Comparison of ENCODE assay signal across 8 cellular contexts in genomic region chr19:49474545-49474930, GRCh38. TPM values are rescaled to one million over a fixed set of nuclear protein-coding genes. Genes with fewer than 3 reads are reported as not detected.
DNase-seq lines count a peak whose midpoint lies in the region; ATAC-seq and TF ChIP-seq lines count a peak whose summit lies in the region.

No MANE protein-coding gene starts in this region.

- H3K79me1 ChIP-seq in mesendoderm (ENCODE audit: low read length) = no peaks in the 10 kb centered on the region

- no peak overlapping the region for H4K5ac ChIP-seq in mesendoderm (ENCODE audit: low read length)

- no peak overlapping the region for H3K18ac ChIP-seq in mesendoderm (ENCODE audit: low read length)

- no peak overlapping the region for H2AK5ac ChIP-seq in mesendoderm (ENCODE audit: low read length)

- no peaks in the 10 kb centered on the region for H3K9me2 ChIP-seq in SU-DHL-6 (replicated peaks; ENCODE audit: insufficient read depth, low read length)

- H3K79me2 ChIP-seq in SU-DHL-6 (ENCODE audit: insufficient read depth, low read length) = no peaks in the 10 kb centered on the region
- H3K79me2 ChIP-seq in fibroblast of lung (ENCODE audit: control insufficient read depth, insufficient read depth, low read length) = no peaks in the 10 kb centered on the region
- H3K79me2 ChIP-seq in mesendoderm (ENCODE audit: control insufficient read depth, insufficient read depth, low read length) = no peaks in the 10 kb centered on the region

- TF ChIP-seq CTCF in GM12864 (IDR thresholded peaks at IDR 0.05; ENCODE audit: low read depth, low read length, missing control alignments) (no peak), SU-DHL-6 (IDR thresholded peaks at IDR 0.05; ENCODE audit: insufficient read depth, low read length, poor library complexity, severe bottlenecking) (no peak), fibroblast of lung (conservative IDR thresholded peaks at IDR 0.05 in 1 of 2, IDR thresholded peaks at IDR 0.05 in 1 of 2; ENCODE audit: low read depth in 1 of 2, low read length in 2 of 2) (no peak)

- H3K9ac ChIP-seq in SU-DHL-6 (ENCODE audit: low read length) (peak overlapping the region; percentile 57), fibroblast of lung (ENCODE audit: insufficient read depth, low read length) (peak overlapping the region; percentile 67), mesendoderm (ENCODE audit: low read length) (no peak overlapping the region)

- H3K4me2 ChIP-seq in SU-DHL-6 (ENCODE audit: low read depth, low read length, poor library complexity, severe bottlenecking) = peak overlapping the region; percentile 94
- peak overlapping the region; percentile 99 for H3K4me2 ChIP-seq in fibroblast of lung (ENCODE audit: extremely low read depth, insufficient read depth, low read length)
- H3K4me2 ChIP-seq in mesendoderm (ENCODE audit: low read length) = no peak overlapping the region

- WGBS in mesendoderm (ENCODE audit: extremely low coverage, insufficient coverage, low lambda C conversion rate) = no CpG with 5 or more reads among the region's 11 CpGs

- H3K9me3 ChIP-seq in SU-DHL-6 (ENCODE audit: insufficient read depth, low read length) = no peaks in the 10 kb centered on the region
- H3K9me3 ChIP-seq in fibroblast of lung (ENCODE audit: control insufficient read depth, insufficient read depth, low read depth, low read length) = no peaks in the 10 kb centered on the region

- no peak for ATAC-seq in left lobe of liver

- H3K27ac ChIP-seq in SU-DHL-6 (ENCODE audit: low read depth, low read length) (no peak overlapping the region), fibroblast of lung (ENCODE audit: insufficient read depth, low read length) (peak overlapping the region; percentile 57), mesendoderm (ENCODE audit: low read depth, low read length) (no peak overlapping the region)

- H2AFZ ChIP-seq in SU-DHL-6 (ENCODE audit: low read depth, low read length, severe bottlenecking) = peak overlapping the region; percentile 95
- peak overlapping the region; percentile 76 for H2AFZ ChIP-seq in fibroblast of lung (ENCODE audit: low read length)

- no peak for DNase-seq in GM12864 (ENCODE audit: low read depth)
- DNase-seq in fibroblast of lung (ENCODE audit: low read depth in 2 of 2) = no peak
- no peak for DNase-seq in skeletal muscle cell (ENCODE audit: low read depth)
- no peak for DNase-seq in mesendoderm
- DNase-seq in HUDEP-2 (lab: John Stamatoyannopoulos, UW; ENCODE audit: unreplicated experiment in 76 of 76) = no peak
- no peak for DNase-seq in left lobe of liver (ENCODE audit: low spot score)
- DNase-seq in activated CD4-positive, CD25-positive, alpha-beta regulatory T cell treated with anti-CD3 and anti-CD28 coated beads, Interleukin-2, amount 50 U/mL, for 72 hours = no peak

- H3K4ac ChIP-seq in mesendoderm (ENCODE audit: low read depth, low read length) = no peak overlapping the region

- H3K27me3 ChIP-seq in SU-DHL-6 (ENCODE audit: low read length) (no peaks in the 10 kb centered on the region), fibroblast of lung (ENCODE audit: control insufficient read depth, insufficient read depth, low read length) (no peaks in the 10 kb centered on the region), mesendoderm (ENCODE audit: insufficient read depth, low read length, poor library complexity) (no peaks in the 10 kb centered on the region)

- H2BK5ac ChIP-seq in mesendoderm (ENCODE audit: low read length) = no peak overlapping the region

- no peak overlapping the region for H4K8ac ChIP-seq in mesendoderm (ENCODE audit: low read depth, low read length)

- peaks cover 13% of the 10 kb centered on the region; the same call in 1 of the 2 replicates for H3F3A ChIP-seq in SU-DHL-6 (ENCODE audit: insufficient read depth)

- H3K56ac ChIP-seq in mesendoderm (ENCODE audit: low read length) = no peak overlapping the region

- H3K23ac ChIP-seq in mesendoderm (ENCODE audit: low read length) = no peak overlapping the region

- H2BK120ac ChIP-seq in mesendoderm (ENCODE audit: low read depth, low read length) = no peak overlapping the region

- H3K36me3 ChIP-seq in SU-DHL-6 (ENCODE audit: low read length) (no peaks in the 10 kb centered on the region), fibroblast of lung (ENCODE audit: control insufficient read depth, insufficient read depth, low read length) (no peaks in the 10 kb centered on the region), mesendoderm (ENCODE audit: control insufficient read depth, insufficient read depth, low read length) (peaks cover 2% of the 10 kb centered on the region)

- H3K4me1 ChIP-seq in fibroblast of lung (ENCODE audit: control insufficient read depth, extremely low read depth, insufficient read depth, low read length) (no peaks in the 10 kb centered on the region), mesendoderm (ENCODE audit: control insufficient read depth, low read depth, low read length) (no peaks in the 10 kb centered on the region)

- no peak overlapping the region for H2BK15ac ChIP-seq in mesendoderm (replicated peaks; ENCODE audit: low read depth)

- H3K4me3 ChIP-seq in GM12864 (ENCODE audit: low read depth, low read length) = peak overlapping the region; percentile 58
- H3K4me3 ChIP-seq in SU-DHL-6 (ENCODE audit: insufficient read depth, low read length, poor library complexity, severe bottlenecking) = no peak overlapping the region
- H3K4me3 ChIP-seq in fibroblast of lung (replicated peaks in 1 of 4; ENCODE audit: control extremely low read depth in 1 of 4, insufficient read depth in 1 of 4, low read depth in 3 of 4, low read length in 4 of 4) = peak overlapping the region; percentile 62 to 76 (median 74)
- peak overlapping the region; percentile 68 for H3K4me3 ChIP-seq in skeletal muscle cell (ENCODE audit: low read depth, low read length)
- H3K4me3 ChIP-seq in mesendoderm (ENCODE audit: low read length) = no peak overlapping the region

- H4K20me1 ChIP-seq in SU-DHL-6 (ENCODE audit: low read depth, low read length) (no peaks in the 10 kb centered on the region), fibroblast of lung (ENCODE audit: control insufficient read depth, extremely low read depth, insufficient read depth, low read length) (no peaks in the 10 kb centered on the region)

RNA-seq across cellular contexts. Expression of gene FLT3LG, which starts 0.5 kb away (rescaled TPM):
- total RNA-seq in fibroblast of lung (3.3 and 4.5 TPM in 2 replicates), left lobe of liver (2.1 TPM)
- polyA plus RNA-seq in fibroblast of lung = 4.3 and 4.4 TPM in 2 replicates
- 20.5 and 20.8 TPM in 2 replicates for polyA plus RNA-seq in fibroblast of lung (2012)
- polyA minus RNA-seq in fibroblast of lung (ENCODE audit: low replicate concordance) = 7.2 and 15.7 TPM in 2 replicates
- polyA plus RNA-seq in mesendoderm (2013, experiment 1 of 2) = 0.53 TPM
- polyA plus RNA-seq in mesendoderm (2013, experiment 2 of 2) = 0.71 TPM

RNA-seq across cellular contexts. Expression of gene RPL13A, which starts 12.9 kb away (rescaled TPM):
- 3,385 and 5,250 TPM in 2 replicates for total RNA-seq in fibroblast of lung
- 1,345 and 1,418 TPM in 2 replicates for polyA plus RNA-seq in fibroblast of lung
- polyA plus RNA-seq in fibroblast of lung (2012) = 3,489 and 4,000 TPM in 2 replicates
- 3,123 and 3,213 TPM in 2 replicates for polyA minus RNA-seq in fibroblast of lung (ENCODE audit: low replicate concordance)
- polyA plus RNA-seq in mesendoderm (2013, experiment 1 of 2) = 5,150 TPM
- polyA plus RNA-seq in mesendoderm (2013, experiment 2 of 2) = 5,166 TPM
- 972 TPM for total RNA-seq in left lobe of liver

RNA-seq across cellular contexts. Expression of gene ALDH16A1, which starts 21.5 kb away (rescaled TPM):
- total RNA-seq in fibroblast of lung (13.9 and 24.9 TPM in 2 replicates), left lobe of liver (29.7 TPM)
- 2.4 and 4.3 TPM in 2 replicates for polyA plus RNA-seq in fibroblast of lung
- polyA plus RNA-seq in fibroblast of lung (2012) = 7.1 and 14.6 TPM in 2 replicates
- 4.0 and 5.1 TPM in 2 replicates for polyA minus RNA-seq in fibroblast of lung (ENCODE audit: low replicate concordance)
- 17.6 TPM for polyA plus RNA-seq in mesendoderm (2013, experiment 1 of 2)
- 16.0 TPM for polyA plus RNA-seq in mesendoderm (2013, experiment 2 of 2)

RNA-seq across cellular contexts. Expression of gene RPS11, which starts 21.7 kb away (rescaled TPM):
- 2,501 and 4,026 TPM in 2 replicates for total RNA-seq in fibroblast of lung
- 3,448 and 3,634 TPM in 2 replicates for polyA plus RNA-seq in fibroblast of lung
- 2,802 and 3,250 TPM in 2 replicates for polyA plus RNA-seq in fibroblast of lung (2012)
- 1,573 and 1,579 TPM in 2 replicates for polyA minus RNA-seq in fibroblast of lung (ENCODE audit: low replicate concordance)
- polyA plus RNA-seq in mesendoderm (2013, experiment 1 of 2) = 3,620 TPM
- polyA plus RNA-seq in mesendoderm (2013, experiment 2 of 2) = 3,679 TPM
- total RNA-seq in left lobe of liver = 507 TPM

RNA-seq across cellular contexts. Expression of gene PIH1D1, which starts 22.9 kb away (rescaled TPM):
- total RNA-seq in fibroblast of lung (94.5 and 110 TPM in 2 replicates), left lobe of liver (48.8 TPM)
- 42.5 and 53.8 TPM in 2 replicates for polyA plus RNA-seq in fibroblast of lung
- 40.5 and 59.5 TPM in 2 replicates for polyA plus RNA-seq in fibroblast of lung (2012)
- polyA minus RNA-seq in fibroblast of lung (ENCODE audit: low replicate concordance) = 30.5 and 90.2 TPM in 2 replicates
- 102 TPM for polyA plus RNA-seq in mesendoderm (2013, experiment 1 of 2)
- 102 TPM for polyA plus RNA-seq in mesendoderm (2013, experiment 2 of 2)

Comparison
In these comparisons a context has a peak if more than half of its experiments do, and no peak if none do; other contexts are left out.
1. H3K4me3 ChIP-seq: peak in GM12864 (single experiment), fibroblast of lung (4 of 4) and skeletal muscle cell (single experiment); none in SU-DHL-6 (single experiment) and mesendoderm (single experiment).